Comparison of ENCODE assay signal across 15 cellular contexts in the genomic region with DNA sequence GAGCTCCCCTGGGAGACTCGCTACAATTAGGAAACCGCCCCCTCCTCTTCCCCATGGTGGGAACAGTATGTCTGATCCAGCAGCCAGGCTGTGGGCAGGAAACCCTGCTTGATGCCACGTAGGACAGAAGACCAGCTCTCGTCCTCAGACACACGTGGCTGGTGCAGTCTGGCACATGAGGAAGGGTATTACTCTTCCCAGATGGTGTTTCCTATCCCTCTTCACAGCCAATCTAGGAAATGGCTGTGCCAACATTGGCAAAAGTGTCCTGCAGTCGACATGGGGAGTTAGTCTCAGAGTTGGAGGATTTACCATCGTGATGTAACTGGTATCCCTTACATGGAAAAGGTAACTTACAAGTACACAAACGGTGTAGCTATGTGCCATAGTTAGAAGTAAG.
DNase-seq lines count a peak whose midpoint lies in the region; ATAC-seq and TF ChIP-seq lines count a peak whose summit lies in the region.
"Had no signal": no experiment of that assay in that cellular context is flagged by ENCODE, and none has a peak within 500 bp of the region (broad histone marks: within the 10 kb centered on the region; RNA-seq: fewer than 3 reads in every experiment).

No MANE protein-coding gene starts in this region.

- WGBS in mesenchymal stem cell = 97% methylated on average over 7 of the region's 8 CpGs

- H3K27ac ChIP-seq in mesenchymal stem cell (ENCODE audit: low read length, poor library complexity, severe bottlenecking) (no peak overlapping the region), temporal lobe (ENCODE audit: low read depth, low read length) (peak overlapping the region; percentile 98), uterus (no peak overlapping the region)

- peak overlapping the region in 4 of 5 experiments; percentile 2 to 38 (median 14) for H3K27ac Mint-ChIP-seq in brain

- H3K4me2 ChIP-seq in mesenchymal stem cell (ENCODE audit: low read length, poor library complexity, severe bottlenecking) = no peak overlapping the region

- in situ Hi-C loops in G401 (cut with HindIII; ENCODE audit: low sequenced_read_pairs) = no loop called here

- H3K4ac ChIP-seq in mesenchymal stem cell (ENCODE audit: low read depth in 1 of 2, low read length in 2 of 2) = no peak overlapping the region

- peak; percentile 68 for DNase-seq in G401 (ENCODE audit: low spot score)
- DNase-seq in mesenchymal stem cell = no peak
- no peak for DNase-seq in uterus
- DNase-seq in retina = no peak
- DNase-seq: IMR-90, MG63, NCI-H1092, NCI-H1436 treated with DMSO at 0.1 percent for 48 hours, NCI-H2029 treated with DMSO at 0.1 percent for 48 hours, NCI-H2171 treated with DMSO at 0.1 percent for 48 hours, NCI-H774 had no signal

- peaks cover 6% of the 10 kb centered on the region for H3K27me3 Mint-ChIP-seq in brain

- H3K36me3 ChIP-seq in mesenchymal stem cell (ENCODE audit: control insufficient read depth in 1 of 2, insufficient read depth in 2 of 2, low read depth in 1 of 2, low read length in 2 of 2) (no peaks in the 10 kb centered on the region), uterus (no peaks in the 10 kb centered on the region)
- H3K36me3 ChIP-seq: MG63 had no signal

- no peak overlapping the region for H3K23ac ChIP-seq in mesenchymal stem cell (ENCODE audit: low read length in 2 of 2)

- H3K9ac ChIP-seq in mesenchymal stem cell (ENCODE audit: low read length) = no peak overlapping the region

- no peak overlapping the region for H2AFZ ChIP-seq in mesenchymal stem cell (ENCODE audit: low read depth, low read length)

- no peak overlapping the region for H2BK15ac ChIP-seq in mesenchymal stem cell (ENCODE audit: low read depth, poor library complexity, severe bottlenecking)

- no peak overlapping the region for H2BK120ac ChIP-seq in mesenchymal stem cell (ENCODE audit: low read depth, low read length)

- TF ChIP-seq POLR2A in uterus (IDR thresholded peaks at IDR 0.05) = no peak

- H3K9me3 ChIP-seq in mesenchymal stem cell (ENCODE audit: control insufficient read depth, low read length) (no peaks in the 10 kb centered on the region), uterus (no peaks in the 10 kb centered on the region)

- peaks cover 9 to 28% (median 14%) of the 10 kb centered on the region in 5 experiments for H3K9me3 Mint-ChIP-seq in brain

- H3K18ac ChIP-seq in mesenchymal stem cell (ENCODE audit: low read depth in 1 of 2, low read length in 2 of 2) = no peak overlapping the region

- peak overlapping the region; percentile 41 for H4K91ac ChIP-seq in mesenchymal stem cell (ENCODE audit: low read length)

- H3K79me1 ChIP-seq in mesenchymal stem cell (replicated peaks; ENCODE audit: low read length, poor library complexity, severe bottlenecking) = no peaks in the 10 kb centered on the region

- no peak overlapping the region for H3K4me3 Mint-ChIP-seq in brain

- peaks cover 13% of the 10 kb centered on the region for H3K36me3 Mint-ChIP-seq in brain

- intact Hi-C loops in uterus (cut with DNase I; ENCODE audit: low total_unique reads) = no loop called here

- peak overlapping the region; percentile 47 for H2AK5ac ChIP-seq in mesenchymal stem cell (ENCODE audit: low read length, severe bottlenecking)

- H3K14ac ChIP-seq in mesenchymal stem cell (ENCODE audit: low read length in 2 of 2) = peak overlapping the region in 1 of 2 experiments; percentile 35

- peaks cover 0 to 4% of the 10 kb centered on the region in 2 experiments for H3K27me3 ChIP-seq in mesenchymal stem cell (ENCODE audit: control insufficient read depth in 1 of 2, insufficient read depth in 1 of 2, low read length in 2 of 2)
- H3K27me3 ChIP-seq in uterus = no peaks in the 10 kb centered on the region
- H3K27me3 ChIP-seq: MG63 had no signal

- H2BK12ac ChIP-seq in mesenchymal stem cell (ENCODE audit: low read length in 2 of 2) = no peak overlapping the region

- H4K8ac ChIP-seq in mesenchymal stem cell (ENCODE audit: low read length) = no peak overlapping the region

- H3K4me1 ChIP-seq in mesenchymal stem cell (ENCODE audit: control insufficient read depth, insufficient read depth, low read depth, low read length) (no peaks in the 10 kb centered on the region), uterus (peaks cover 0 to 5% of the 10 kb centered on the region in 2 donors)

- H3K4me3 ChIP-seq in mesenchymal stem cell (ENCODE audit: insufficient read depth in 1 of 2, low read depth in 1 of 2, low read length in 2 of 2) (no peak overlapping the region), uterus (no peak overlapping the region)
- H3K4me3 ChIP-seq: MG63 had no signal

- TF ChIP-seq CTCF in brain (conservative IDR thresholded peaks at IDR 0.05) (no peak), uterus (IDR thresholded peaks at IDR 0.05) (no peak)

- H2BK5ac ChIP-seq in mesenchymal stem cell (ENCODE audit: low read depth, low read length, poor library complexity, severe bottlenecking) = no peak overlapping the region

- ATAC-seq in GM19463 (IDR thresholded peaks at IDR 0.05; ENCODE audit: unreplicated experiment) = no peak
- ATAC-seq: Right ventricle myocardium inferior had no signal

- no peaks in the 10 kb centered on the region for H3K4me1 Mint-ChIP-seq in brain
